Comparison of ENCODE assay signal across 15 cellular contexts in genomic region chr4:73707269-73707875, GRCh38. TPM values are rescaled to one million over a fixed set of nuclear protein-coding genes. Genes with fewer than 3 reads are reported as not detected.
DNase-seq lines count a peak whose midpoint lies in the region; ATAC-seq and TF ChIP-seq lines count a peak whose summit lies in the region.
"Had no signal": no experiment of that assay in that cellular context is flagged by ENCODE, and none has a peak within 500 bp of the region (broad histone marks: within the 10 kb centered on the region; RNA-seq: fewer than 3 reads in every experiment).

No MANE protein-coding gene starts in this region.

- no CpG with 5 or more reads among the region's 4 CpGs for WGBS in mesendoderm (ENCODE audit: extremely low coverage, insufficient coverage, low lambda C conversion rate)
- WGBS in body of pancreas, 2 donors, result 85 to 89% methylated on average over 4 of the region's 4 CpGs

- no peaks in the 10 kb centered on the region for H3K79me1 ChIP-seq in mesendoderm (ENCODE audit: low read length)

- H3K9me3 ChIP-seq in Loucy (ENCODE audit: insufficient read depth, low read depth, low read length), result no peaks in the 10 kb centered on the region
- no peaks in the 10 kb centered on the region for H3K9me3 ChIP-seq in MM.1S (replicated peaks; ENCODE audit: insufficient read depth, low read length)
- no peaks in the 10 kb centered on the region for H3K9me3 ChIP-seq in body of pancreas

- peak overlapping the region; percentile 49; the same call in 1 of the 2 replicates for H2AFZ ChIP-seq in Loucy (ENCODE audit: low read length)
- no peak overlapping the region for H2AFZ ChIP-seq in MM.1S (ENCODE audit: low read length)

- peak overlapping the region; percentile 85 for H3K27ac Mint-ChIP-seq in Calu3 (ENCODE audit: unreplicated experiment)
- H3K27ac Mint-ChIP-seq in natural killer cell, result no peak overlapping the region
- H3K27ac Mint-ChIP-seq: natural killer cell treated with Interleukin-12 subunit alpha and Interleukin-12 subunit beta and Interleukin-15 and Interleukin-18, amount 100 ng/mL, for 72 hours; stimulated activated naive CD8-positive, alpha-beta T cell treated with anti-CD3 and anti-CD28 coated beads, Interleukin-15, amount 100 ng/mL, for 72 hours had no signal

- no peak overlapping the region for H3K56ac ChIP-seq in mesendoderm (ENCODE audit: low read length)

- H2BK120ac ChIP-seq in mesendoderm (ENCODE audit: low read depth, low read length), result no peak overlapping the region

- H3K27ac ChIP-seq in mesendoderm (ENCODE audit: low read depth, low read length), result no peak overlapping the region
- H3K27ac ChIP-seq in MM.1S (ENCODE audit: low read length), result no peak overlapping the region
- H3K27ac ChIP-seq in body of pancreas, result no peak overlapping the region
- H3K27ac ChIP-seq: KMS-11 had no signal

- no peak overlapping the region for H4K5ac ChIP-seq in mesendoderm (ENCODE audit: low read length)

- H3K79me2 ChIP-seq in Loucy (ENCODE audit: insufficient read depth, low read length), result no peaks in the 10 kb centered on the region
- H3K79me2 ChIP-seq in mesendoderm (ENCODE audit: control insufficient read depth, insufficient read depth, low read length), result no peaks in the 10 kb centered on the region
- no peaks in the 10 kb centered on the region for H3K79me2 ChIP-seq in MM.1S (ENCODE audit: low read length)

- H3K4me3 Mint-ChIP-seq in Calu3 (ENCODE audit: low read depth, unreplicated experiment) (no peak overlapping the region), natural killer cell (no peak overlapping the region)
- H3K4me3 Mint-ChIP-seq: natural killer cell treated with Interleukin-12 subunit alpha and Interleukin-12 subunit beta and Interleukin-15 and Interleukin-18, amount 100 ng/mL, for 72 hours; stimulated activated naive CD8-positive, alpha-beta T cell treated with anti-CD3 and anti-CD28 coated beads, Interleukin-15, amount 100 ng/mL, for 72 hours had no signal

- H3F3A ChIP-seq in Loucy (ENCODE audit: low read depth) (peaks cover 6% of the 10 kb centered on the region), MM.1S (ENCODE audit: insufficient read depth, low read length) (no peaks in the 10 kb centered on the region)

- H3K9me2 ChIP-seq in Loucy (replicated peaks; ENCODE audit: low read depth, low read length) (no peaks in the 10 kb centered on the region), MM.1S (replicated peaks; ENCODE audit: insufficient read depth, low read length) (no peaks in the 10 kb centered on the region)

- TF ChIP-seq POLR2A in body of pancreas (IDR thresholded peaks at IDR 0.05), result no peak

- H2BK5ac ChIP-seq in mesendoderm (ENCODE audit: low read length), result no peak overlapping the region

- H3K9me3 Mint-ChIP-seq in Calu3 (ENCODE audit: low read depth, unreplicated experiment) (no peaks in the 10 kb centered on the region), natural killer cell (peaks cover 4 to 9% of the 10 kb centered on the region in 2 donors)
- H3K9me3 Mint-ChIP-seq: stimulated activated naive CD8-positive, alpha-beta T cell treated with anti-CD3 and anti-CD28 coated beads, Interleukin-15, amount 100 ng/mL, for 72 hours had no signal

- no TSS peak for BruUV-seq in Calu3 (replicated peaks; lab: Mats Ljungman, UMichigan)

- no peak overlapping the region for H2AK5ac ChIP-seq in mesendoderm (ENCODE audit: low read length)

- H3K23ac ChIP-seq in mesendoderm (ENCODE audit: low read length), result no peak overlapping the region

- H3K4me2 ChIP-seq in Loucy (ENCODE audit: low read depth, low read length, poor library complexity, severe bottlenecking), result peak overlapping the region; percentile 71
- no peak overlapping the region for H3K4me2 ChIP-seq in mesendoderm (ENCODE audit: low read length)
- no peak overlapping the region for H3K4me2 ChIP-seq in MM.1S (ENCODE audit: low read depth, low read length)
- H3K4me2 ChIP-seq: KMS-11 had no signal

- no peak overlapping the region for H4K8ac ChIP-seq in mesendoderm (ENCODE audit: low read depth, low read length)

- H3K27me3 ChIP-seq in Loucy (ENCODE audit: insufficient read depth, low read length, poor library complexity, severe bottlenecking) (no peaks in the 10 kb centered on the region), mesendoderm (ENCODE audit: insufficient read depth, low read length, poor library complexity) (no peaks in the 10 kb centered on the region), MM.1S (replicated peaks; ENCODE audit: insufficient read depth, low read length) (no peaks in the 10 kb centered on the region), body of pancreas (no peaks in the 10 kb centered on the region)

- H2BK15ac ChIP-seq in mesendoderm (replicated peaks; ENCODE audit: low read depth), result no peak overlapping the region

- no peak overlapping the region for H3K4ac ChIP-seq in mesendoderm (ENCODE audit: low read depth, low read length)

- CTCF ChIA-PET in Calu3 (lab: Charles Lee), result interaction anchor here (0.6 to 1.3 kb wide), 4 partner anchors 9 to 45 kb away, joined by 3 to 8 read pairs (median 5); no protein-coding TSS in a partner anchor

- H3K36me3 Mint-ChIP-seq in Calu3 (ENCODE audit: insufficient read depth, unreplicated experiment) (peaks cover 13% of the 10 kb centered on the region), natural killer cell (no peaks in the 10 kb centered on the region)
- H3K36me3 Mint-ChIP-seq: natural killer cell treated with Interleukin-12 subunit alpha and Interleukin-12 subunit beta and Interleukin-15 and Interleukin-18, amount 100 ng/mL, for 72 hours had no signal

- H3K4me1 ChIP-seq in Loucy (ENCODE audit: insufficient read depth, low read length, poor library complexity, severe bottlenecking) (peaks cover 66% of the 10 kb centered on the region), mesendoderm (ENCODE audit: control insufficient read depth, low read depth, low read length) (no peaks in the 10 kb centered on the region), MM.1S (ENCODE audit: low read length) (no peaks in the 10 kb centered on the region), body of pancreas (peaks cover 30% of the 10 kb centered on the region)

- ATAC-seq in natural killer cell (no peak), HG02610 (IDR thresholded peaks at IDR 0.05; ENCODE audit: unreplicated experiment) (no peak), body of pancreas (no peak)
- ATAC-seq: natural killer cell treated with Interleukin-12 subunit alpha and Interleukin-12 subunit beta and Interleukin-15 and Interleukin-18, amount 100 ng/mL, for 72 hours; stimulated activated naive CD8-positive, alpha-beta T cell treated with anti-CD3 and anti-CD28 coated beads, Interleukin-15, amount 100 ng/mL, for 72 hours had no signal

- no peak overlapping the region for H3K18ac ChIP-seq in mesendoderm (ENCODE audit: low read length)

- H3K9ac ChIP-seq in Loucy (ENCODE audit: low read depth, low read length, poor library complexity, severe bottlenecking), result peak overlapping the region; percentile 76
- H3K9ac ChIP-seq in mesendoderm (ENCODE audit: low read length), result no peak overlapping the region
- no peak overlapping the region for H3K9ac ChIP-seq in MM.1S (ENCODE audit: low read length)
- H3K9ac ChIP-seq: KMS-11 had no signal

- no peaks in the 10 kb centered on the region for H3K27me3 Mint-ChIP-seq in Calu3 (ENCODE audit: unreplicated experiment)
- no peaks in the 10 kb centered on the region for H3K27me3 Mint-ChIP-seq in natural killer cell (ENCODE audit: low read depth in 2 of 2)
- H3K27me3 Mint-ChIP-seq: natural killer cell treated with Interleukin-12 subunit alpha and Interleukin-12 subunit beta and Interleukin-15 and Interleukin-18, amount 100 ng/mL, for 72 hours; stimulated activated naive CD8-positive, alpha-beta T cell treated with anti-CD3 and anti-CD28 coated beads, Interleukin-15, amount 100 ng/mL, for 72 hours had no signal

- H3K4me1 Mint-ChIP-seq in Calu3 (ENCODE audit: low read depth, unreplicated experiment) (peaks cover 69% of the 10 kb centered on the region), natural killer cell (no peaks in the 10 kb centered on the region)
- H3K4me1 Mint-ChIP-seq: stimulated activated naive CD8-positive, alpha-beta T cell treated with anti-CD3 and anti-CD28 coated beads, Interleukin-15, amount 100 ng/mL, for 72 hours had no signal

- intact Hi-C loops in Calu3 (cut with micrococcal nuclease; ENCODE audit: unreplicated experiment) (loop anchor here (2.0 kb wide), 1 partner anchor 19 kb away; no protein-coding TSS in a partner anchor), natural killer cell (cut with micrococcal nuclease) (no loop called here), body of pancreas (cut with DNase I) (no loop called here)

- H3K36me3 ChIP-seq in Loucy (ENCODE audit: insufficient read depth, low read length) (no peaks in the 10 kb centered on the region), mesendoderm (ENCODE audit: control insufficient read depth, insufficient read depth, low read length) (no peaks in the 10 kb centered on the region), MM.1S (replicated peaks; ENCODE audit: insufficient read depth, low read length) (no peaks in the 10 kb centered on the region), body of pancreas (replicated peaks in 1 of 2; ENCODE audit: insufficient read depth in 1 of 2, low read depth in 2 of 2) (no peaks in the 10 kb centered on the region)

- H4K20me1 ChIP-seq in Loucy (ENCODE audit: insufficient read depth, low read length, poor library complexity, severe bottlenecking) (no peaks in the 10 kb centered on the region), MM.1S (ENCODE audit: insufficient read depth, low read length) (no peaks in the 10 kb centered on the region)

- TF ChIP-seq CTCF in Calu3 (IDR thresholded peaks at IDR 0.05; ENCODE audit: unreplicated experiment), result no peak
- TF ChIP-seq CTCF in Loucy (conservative IDR thresholded peaks at IDR 0.05; ENCODE audit: low read length), result no peak
- TF ChIP-seq CTCF in natural killer cell (IDR thresholded peaks at IDR 0.05), result no peak
- TF ChIP-seq CTCF in MM.1S (IDR thresholded peaks at IDR 0.05; ENCODE audit: low read length), result no peak
- no peak for TF ChIP-seq CTCF in body of pancreas (IDR thresholded peaks at IDR 0.05)

- H3K4me3 ChIP-seq in Loucy (ENCODE audit: low read length, poor library complexity, severe bottlenecking), result peak overlapping the region; percentile 61
- H3K4me3 ChIP-seq in mesendoderm (ENCODE audit: low read length), result no peak overlapping the region
- H3K4me3 ChIP-seq in MM.1S (ENCODE audit: low read length), result no peak overlapping the region
- H3K4me3 ChIP-seq in body of pancreas, result no peak overlapping the region

- DNase-seq in Calu3, result no peak
- peak; percentile 39 for DNase-seq in T1000 (lab: John Stamatoyannopoulos, UW)
- DNase-seq in mesendoderm, result peak; percentile 1
- DNase-seq in natural killer cell, result no peak
- DNase-seq in MM.1S, result no peak
- DNase-seq in body of pancreas, result no peak
- DNase-seq: activated naive CD4-positive, alpha-beta T cell treated with anti-CD3 and anti-CD28 coated beads, Interleukin-2, amount 50 U/mL, for 16 hours; cortex of kidney; NCI-H1436 treated with DMSO at 0.1 percent for 48 hours; NCI-H446; stimulated activated naive CD8-positive, alpha-beta T cell treated with anti-CD3 and anti-CD28 coated beads, Interleukin-15, amount 100 ng/mL, for 72 hours had no signal

RNA-seq across cellular contexts. Expression of gene CXCL8, which starts 33.0 kb away (rescaled TPM):
- total RNA-seq in Calu3 (2022) (222 and 404 TPM in 2 replicates), natural killer cell (100 to 1,000 TPM in 1 of 3 donors, 10 to 100 TPM in 2; 59.5 to 460 (median 81.1) TPM), body of pancreas (10 to 100 TPM in 1 of 2 donors, 1 to 10 TPM in 1; 3.9 to 12.9 TPM)
- not detected for polyA plus RNA-seq in mesendoderm (2013, experiment 1 of 2)
- polyA plus RNA-seq in mesendoderm (2013, experiment 2 of 2), result not detected

Comparison
In these comparisons a context has a peak if more than half of its experiments do, and no peak if none do; other contexts are left out.
1. DNase-seq: peak in T1000 (single experiment) and mesendoderm (single experiment); none in Calu3 (single experiment), natural killer cell (single experiment), MM.1S (single experiment) and body of pancreas (0 of 4).
2. RNA of gene CXCL8, which starts 33.0 kb away (total RNA-seq): 222 to 404 TPM in Calu3 and 59.5 to 460 TPM in natural killer cell; 3.9 to 12.9 TPM in body of pancreas; every median in the first group is over 4 times any median in the second.